Comparison of ENCODE assay signal across 13 cellular contexts in genomic region chr19:12675940-12676339, GRCh38. TPM values are rescaled to one million over a fixed set of nuclear protein-coding genes. Genes with fewer than 3 reads are reported as not detected.
DNase-seq lines count a peak whose midpoint lies in the region; ATAC-seq and TF ChIP-seq lines count a peak whose summit lies in the region.
"Had no signal": no experiment of that assay in that cellular context is flagged by ENCODE, and none has a peak within 500 bp of the region (broad histone marks: within the 10 kb centered on the region; RNA-seq: fewer than 3 reads in every experiment).

No MANE protein-coding gene starts in this region.

- no peak overlapping the region for H2BK5ac ChIP-seq in IMR-90 (ENCODE audit: low read depth, low read length, poor library complexity, severe bottlenecking)

- peaks cover 45% of the 10 kb centered on the region for H3K4me1 Mint-ChIP-seq in stimulated activated effector memory CD8-positive, alpha-beta T cell treated with anti-CD3 and anti-CD28 coated beads, Interleukin-12 subunit alpha, Interleukin-12 subunit beta, amount 100 ng/mL, for 72 hours

- H3K9ac ChIP-seq in IMR-90 (ENCODE audit: low read depth, low read length) = no peak overlapping the region
- H3K9ac ChIP-seq: BLaER1 treated with 17β-estradiol and CSF1 and Interleukin-3, amounts not matched to agents 10 nM and 100 nM had no signal

- peaks cover 17 to 25% of the 10 kb centered on the region in 2 donors for H3K36me3 Mint-ChIP-seq in activated naive CD4-positive, alpha-beta T cell treated with anti-CD3 and anti-CD28 coated beads, Interleukin-2, amount 50 U/mL, for 72 hours
- peaks cover 100% of the 10 kb centered on the region for H3K36me3 Mint-ChIP-seq in stimulated activated effector memory CD8-positive, alpha-beta T cell treated with anti-CD3 and anti-CD28 coated beads, Interleukin-12 subunit alpha, Interleukin-12 subunit beta, amount 100 ng/mL, for 72 hours

- no peak overlapping the region for H3K4me2 ChIP-seq in IMR-90 (ENCODE audit: low read depth, low read length)
- H3K4me2 ChIP-seq: BLaER1 treated with 17β-estradiol and CSF1 and Interleukin-3, amounts not matched to agents 10 nM and 100 nM had no signal

- dilution Hi-C loops in IMR-90 (cut with HindIII; ENCODE audit: low sequenced_read_pairs, unreplicated experiment) = no loop called here

- peak overlapping the region; percentile 36 to 66 for H3K27ac Mint-ChIP-seq in activated naive CD4-positive, alpha-beta T cell treated with anti-CD3 and anti-CD28 coated beads, Interleukin-2, amount 50 U/mL, for 72 hours
- peak overlapping the region; percentile 82 for H3K27ac Mint-ChIP-seq in stimulated activated effector memory CD8-positive, alpha-beta T cell treated with anti-CD3 and anti-CD28 coated beads, Interleukin-12 subunit alpha, Interleukin-12 subunit beta, amount 100 ng/mL, for 72 hours

- H4K8ac ChIP-seq in IMR-90 (ENCODE audit: low read depth in 2 of 2, low read length in 2 of 2) = no peak overlapping the region

- WGBS in IMR-90 (ENCODE audit: extremely low coverage in 2 of 2, insufficient read length in 1 of 2), 2 experiments = 88% methylated on average over 10 of the region's 15 CpGs; no CpG with 5 or more reads in 1 of the 2 experiments
- WGBS in body of pancreas, 2 donors = 84 to 85% methylated on average over 12 to 15 of the region's 15 CpGs

- H3K36me3 ChIP-seq in IMR-90 (ENCODE audit: control insufficient read depth, insufficient read depth, low read length) (peaks cover 53% of the 10 kb centered on the region), body of pancreas (replicated peaks in 1 of 2; ENCODE audit: insufficient read depth in 1 of 2, low read depth in 2 of 2) (peaks cover 12 to 26% of the 10 kb centered on the region in 2 donors)

- H3K9me3 Mint-ChIP-seq in activated naive CD4-positive, alpha-beta T cell treated with anti-CD3 and anti-CD28 coated beads, Interleukin-2, amount 50 U/mL, for 72 hours = no peaks in the 10 kb centered on the region
- no peaks in the 10 kb centered on the region for H3K9me3 Mint-ChIP-seq in stimulated activated effector memory CD8-positive, alpha-beta T cell treated with anti-CD3 and anti-CD28 coated beads, Interleukin-12 subunit alpha, Interleukin-12 subunit beta, amount 100 ng/mL, for 72 hours
- H3K9me3 Mint-ChIP-seq: IgD-negative memory B cell had no signal

- peak in 1 of 2 donors; percentile 1 for ATAC-seq in activated naive CD4-positive, alpha-beta T cell treated with anti-CD3 and anti-CD28 coated beads, Interleukin-2, amount 50 U/mL, for 72 hours
- ATAC-seq in IMR-90 (ENCODE audit: low read depth) (no peak), body of pancreas (peak; percentile 7)
- no peak for ATAC-seq in stimulated activated effector memory CD8-positive, alpha-beta T cell treated with anti-CD3 and anti-CD28 coated beads, Interleukin-12 subunit alpha, Interleukin-12 subunit beta, amount 100 ng/mL, for 72 hours

- H3K27ac ChIP-seq in IMR-90 (ENCODE audit: insufficient read depth, low read length) (no peak overlapping the region), body of pancreas (no peak overlapping the region)
- H3K27ac ChIP-seq: BLaER1 treated with 17β-estradiol and CSF1 and Interleukin-3, amounts not matched to agents 10 nM and 100 nM had no signal

- in situ Hi-C loops in IMR-90 (cut with MboI; ENCODE audit: low sequenced_read_pairs) = no loop called here

- no peak overlapping the region for H3K14ac ChIP-seq in IMR-90 (replicated peaks; ENCODE audit: low read depth, low read length)

- H3K4me3 ChIP-seq in IMR-90 (ENCODE audit: insufficient read depth, low read depth, low read length) = no peak overlapping the region
- no peak overlapping the region for H3K4me3 ChIP-seq in body of pancreas
- H3K4me3 ChIP-seq: BLaER1 treated with 17β-estradiol and CSF1 and Interleukin-3, amounts not matched to agents 10 nM and 100 nM had no signal

- H3K9me3 ChIP-seq in IMR-90 (ENCODE audit: control insufficient read depth, insufficient read depth, low read length) (no peaks in the 10 kb centered on the region), body of pancreas (no peaks in the 10 kb centered on the region)
- H3K9me3 ChIP-seq: BLaER1 treated with 17β-estradiol and CSF1 and Interleukin-3, amounts not matched to agents 10 nM and 100 nM had no signal

- intact Hi-C loops in IMR-90 (cut with micrococcal nuclease) (loop anchor here (1.0 kb wide), 2 partner anchors 120 to 171 kb away; no protein-coding TSS in a partner anchor), body of pancreas (cut with DNase I) (no loop called here)

- H2BK20ac ChIP-seq in IMR-90 (ENCODE audit: low read depth, low read length) = no peak overlapping the region

- H2AK9ac ChIP-seq in IMR-90 (replicated peaks; ENCODE audit: low read depth, low read length, poor library complexity) = no peak overlapping the region

- peak overlapping the region; percentile 56 for H2AFZ ChIP-seq in IMR-90 (replicated peaks; ENCODE audit: low read length, poor library complexity)

- H3K9me1 ChIP-seq in IMR-90 (ENCODE audit: insufficient read depth, low read length) = peaks cover 7% of the 10 kb centered on the region; the same call in 1 of the 2 replicates

- H3K4me1 ChIP-seq in IMR-90 (ENCODE audit: control insufficient read depth, insufficient read depth, low read length) (no peaks in the 10 kb centered on the region), body of pancreas (peaks cover 18% of the 10 kb centered on the region)

- DNase-seq in activated naive CD4-positive, alpha-beta T cell treated with anti-CD3 and anti-CD28 coated beads, Interleukin-2, amount 50 U/mL, for 72 hours (ENCODE audit: low spot score in 2 of 2) = no peak
- no peak for DNase-seq in activated naive CD4-positive, alpha-beta T cell (lab: John Stamatoyannopoulos, UW)
- no peak for DNase-seq in IMR-90
- DNase-seq in body of pancreas = no peak
- DNase-seq in stimulated activated effector memory CD8-positive, alpha-beta T cell treated with anti-CD3 and anti-CD28 coated beads, Interleukin-12 subunit alpha, Interleukin-12 subunit beta, amount 100 ng/mL, for 72 hours (ENCODE audit: low spot score in 2 of 2) = no peak
- no peak for DNase-seq in central memory CD4-positive, alpha-beta T cell
- DNase-seq in RPMI8226 = no peak
- no peak for DNase-seq in SKM-1 treated with dmso at 0.1 percent for 144 hours (lab: John Stamatoyannopoulos, UW; ENCODE audit: unreplicated experiment)
- DNase-seq: NCI-H187 treated with DMSO at 0.1 percent for 48 hours had no signal

- no TSS peak for BruUV-seq in IMR-90 (replicated peaks; lab: Mats Ljungman, UMichigan)

- no peak overlapping the region for H3K18ac ChIP-seq in IMR-90 (ENCODE audit: low read depth, low read length)

- H3K27me3 ChIP-seq in IMR-90 (ENCODE audit: control insufficient read depth, insufficient read depth, low read length) (no peaks in the 10 kb centered on the region), body of pancreas (no peaks in the 10 kb centered on the region)
- H3K27me3 ChIP-seq: BLaER1 treated with 17β-estradiol and CSF1 and Interleukin-3, amounts not matched to agents 10 nM and 100 nM had no signal

- no peak overlapping the region for H2BK15ac ChIP-seq in IMR-90 (ENCODE audit: low read depth, low read length)

- no peak overlapping the region for H4K91ac ChIP-seq in IMR-90 (ENCODE audit: insufficient read depth, low read depth, low read length)

- TF ChIP-seq CTCF in IMR-90 (conservative IDR thresholded peaks at IDR 0.05; ENCODE audit: low read depth, low read length) (no peak), body of pancreas (IDR thresholded peaks at IDR 0.05) (no peak)

- H4K20me1 ChIP-seq in IMR-90 (ENCODE audit: insufficient read depth, low read length) = peaks cover 15% of the 10 kb centered on the region

- H2BK120ac ChIP-seq in IMR-90 (ENCODE audit: low read depth, low read length) = no peak overlapping the region

- no peak overlapping the region for H3K4me3 Mint-ChIP-seq in stimulated activated effector memory CD8-positive, alpha-beta T cell treated with anti-CD3 and anti-CD28 coated beads, Interleukin-12 subunit alpha, Interleukin-12 subunit beta, amount 100 ng/mL, for 72 hours

- TF ChIP-seq RAD21 in IMR-90 (IDR thresholded peaks at IDR 0.05; ENCODE audit: low read length) = no peak

- H3K4ac ChIP-seq in IMR-90 (ENCODE audit: low read depth, low read length) = no peak overlapping the region

- H4K5ac ChIP-seq in IMR-90 (ENCODE audit: low read depth, low read length) = no peak overlapping the region

- CTCF ChIA-PET in IMR-90 (lab: Yijun Ruan, JAX) = interaction anchor here (0.6 kb wide), 1 partner anchor 930 kb away, joined by 4 read pairs; no protein-coding TSS in a partner anchor

- POLR2A ChIA-PET in IMR-90 (lab: Charles Lee; ENCODE audit: unreplicated experiment) = no interaction called here

- TF ChIP-seq POLR2A in IMR-90 (IDR thresholded peaks at IDR 0.05; ENCODE audit: low read depth, low read length) = no peak
- TF ChIP-seq POLR2A in body of pancreas (IDR thresholded peaks at IDR 0.05) = no peak

- no peak overlapping the region for H3K56ac ChIP-seq in IMR-90 (ENCODE audit: extremely low read depth, insufficient read depth, low read length)

- no peak overlapping the region for H2AK5ac ChIP-seq in IMR-90 (ENCODE audit: low read depth, low read length)

- H3K23ac ChIP-seq in IMR-90 (ENCODE audit: low read depth, low read length) = no peak overlapping the region

- peaks cover 13 to 47% of the 10 kb centered on the region in 2 experiments for H3K79me1 ChIP-seq in IMR-90 (ENCODE audit: low read depth in 1 of 2, low read length in 2 of 2)

RNA-seq across cellular contexts. Expression of gene DHPS, which starts 5.7 kb away (rescaled TPM):
- total RNA-seq in activated naive CD4-positive, alpha-beta T cell treated with anti-CD3 and anti-CD28 coated beads, Interleukin-2, amount 50 U/mL, for 72 hours = 100 to 1,000 TPM; 148 to 193 TPM
- total RNA-seq in IMR-90 (2012; rRNA removed) (73.3 and 82.8 TPM in 2 replicates), body of pancreas (100 to 1,000 TPM in 1 of 2 donors, 10 to 100 TPM in 1; 55.8 to 136 TPM)
- 85.0 and 88.6 TPM in 2 replicates for polyA plus RNA-seq in IMR-90 (2012; rRNA removed)
- 101 and 107 TPM in 2 replicates for polyA plus RNA-seq in IMR-90 (2012; cell fraction: cytosol; rRNA removed)
- 256 and 333 TPM in 2 replicates for polyA plus RNA-seq in IMR-90 (2012; cell fraction: nucleus; rRNA removed; ENCODE audit: low replicate concordance)

RNA-seq across cellular contexts. Expression of gene WDR83, which starts 9.3 kb away (rescaled TPM):
- 10 to 100 TPM; 14.9 to 21.8 TPM for total RNA-seq in activated naive CD4-positive, alpha-beta T cell treated with anti-CD3 and anti-CD28 coated beads, Interleukin-2, amount 50 U/mL, for 72 hours
- 5.3 and 5.9 TPM in 2 replicates for total RNA-seq in IMR-90 (2012; rRNA removed)
- 8.9 and 10.5 TPM in 2 replicates for polyA plus RNA-seq in IMR-90 (2012; rRNA removed)
- 8.9 and 11.7 TPM in 2 replicates for polyA plus RNA-seq in IMR-90 (2012; cell fraction: cytosol; rRNA removed)
- 17.2 and 35.7 TPM in 2 replicates for polyA plus RNA-seq in IMR-90 (2012; cell fraction: nucleus; rRNA removed; ENCODE audit: low replicate concordance)
- total RNA-seq in body of pancreas = 10 to 100 TPM; 12.5 to 37.2 TPM

RNA-seq across cellular contexts. Expression of gene MAN2B1, which starts 9.4 kb away (rescaled TPM):
- 100 to 1,000 TPM; 136 to 174 TPM for total RNA-seq in activated naive CD4-positive, alpha-beta T cell treated with anti-CD3 and anti-CD28 coated beads, Interleukin-2, amount 50 U/mL, for 72 hours
- total RNA-seq in IMR-90 (2012; rRNA removed) (10.4 and 10.6 TPM in 2 replicates), body of pancreas (10 to 100 TPM; 30.0 to 48.0 TPM)
- polyA plus RNA-seq in IMR-90 (2012; rRNA removed) = 55.4 and 64.0 TPM in 2 replicates
- polyA plus RNA-seq in IMR-90 (2012; cell fraction: cytosol; rRNA removed) = 42.0 and 77.7 TPM in 2 replicates
- 104 and 163 TPM in 2 replicates for polyA plus RNA-seq in IMR-90 (2012; cell fraction: nucleus; rRNA removed; ENCODE audit: low replicate concordance)

RNA-seq across cellular contexts. Expression of gene GNG14, which starts 11.9 kb away (rescaled TPM):
- total RNA-seq in activated naive CD4-positive, alpha-beta T cell treated with anti-CD3 and anti-CD28 coated beads, Interleukin-2, amount 50 U/mL, for 72 hours = not detected
- total RNA-seq in IMR-90 (2012; rRNA removed) (not detected in 2 replicates), body of pancreas (not detected)
- not detected in 2 replicates for polyA plus RNA-seq in IMR-90 (2012; rRNA removed)
- polyA plus RNA-seq in IMR-90 (2012; cell fraction: cytosol; rRNA removed) = not detected in 2 replicates
- not detected in 2 replicates for polyA plus RNA-seq in IMR-90 (2012; cell fraction: nucleus; rRNA removed; ENCODE audit: low replicate concordance)
- total RNA-seq: A172, Daoy had no signal
- polyA plus RNA-seq: IgD-negative memory B cell had no signal

RNA-seq across cellular contexts. Expression of gene FBXW9, which starts 20.5 kb away (rescaled TPM):
- 1 to 10 TPM; 7.1 to 9.5 TPM for total RNA-seq in activated naive CD4-positive, alpha-beta T cell treated with anti-CD3 and anti-CD28 coated beads, Interleukin-2, amount 50 U/mL, for 72 hours
- total RNA-seq in IMR-90 (2012; rRNA removed) (8.6 and 9.5 TPM in 2 replicates), body of pancreas (1 to 10 TPM; 3.9 to 4.0 TPM)
- 14.2 and 14.4 TPM in 2 replicates for polyA plus RNA-seq in IMR-90 (2012; rRNA removed)
- 8.1 and 16.5 TPM in 2 replicates for polyA plus RNA-seq in IMR-90 (2012; cell fraction: cytosol; rRNA removed)
- polyA plus RNA-seq in IMR-90 (2012; cell fraction: nucleus; rRNA removed; ENCODE audit: low replicate concordance) = 14.0 and 41.0 TPM in 2 replicates
